1 cellular context compared by ENCODE assay signal in genomic region chr16:57104706-57105105, GRCh38.
TF ChIP-seq lines count a peak whose summit lies in the region.

No MANE protein-coding gene starts in this region.

TF ChIP-seq in K562, 482 proteins besides CTCF, POLR2A, EP300 and RAD21:
- no peak for TF ChIP-seq BACH1 (tag; IDR thresholded peaks at IDR 0.05)
- peak; percentile 39 for TF ChIP-seq ETV1 (tag; conservative IDR thresholded peaks at IDR 0.05; ENCODE audit: low read depth)
